18 cellular contexts compared by ENCODE assay signal in the genomic region with DNA sequence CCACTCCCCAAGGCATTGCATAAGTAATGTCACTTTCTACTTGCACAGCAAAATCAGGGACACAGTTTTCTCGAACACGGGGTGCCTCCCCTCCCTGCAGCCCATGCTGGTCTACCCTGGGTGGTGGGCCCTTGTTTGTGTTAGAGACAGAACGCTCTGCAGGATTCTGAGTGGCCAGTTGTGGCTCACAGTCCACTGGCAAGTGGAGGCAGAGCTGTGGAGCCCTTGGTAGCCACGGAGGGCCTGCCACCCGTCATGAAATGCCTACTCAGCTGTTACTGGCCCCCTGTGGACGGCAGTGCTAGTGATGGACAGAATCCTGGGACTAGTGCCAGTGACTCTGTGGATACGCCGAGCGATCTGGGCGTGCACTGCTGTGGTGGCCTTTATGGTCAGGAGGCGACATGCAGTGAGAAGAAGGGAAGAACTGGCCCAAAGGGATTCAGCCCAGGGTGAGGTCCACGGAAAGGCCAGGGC. TPM values are rescaled to one million over a fixed set of nuclear protein-coding genes. Genes with fewer than 3 reads are reported as not detected.
"Had no signal": no experiment of that assay in that cellular context is flagged by ENCODE, and none has a peak within 500 bp of the region (broad histone marks: within the 10 kb centered on the region; RNA-seq: fewer than 3 reads in every experiment).

No MANE protein-coding gene starts in this region.

- ATAC-seq: activated CD8-positive, alpha-beta T cell treated with anti-CD3 and anti-CD28 coated beads for 36 hours had no signal

- H2AFZ ChIP-seq: hepatocyte had no signal

- H3K4me3 Mint-ChIP-seq: activated CD8-positive, alpha-beta T cell treated with anti-CD3 and anti-CD28 coated beads for 36 hours; activated T-helper 1 cell treated with anti-CD3 and anti-CD28 coated beads, Interleukin-12 subunit alpha, Interleukin-12 subunit beta, Interleukin-2, Interleukin-4 antibody, amounts not matched to agents 30 ng/mL and 10 ng/mL and 1 ng/mL, durations not matched to agents 14 hours and 24 hours and 36 hours; brain; naive B cell had no signal

- H3K9me3 Mint-ChIP-seq: activated CD8-positive, alpha-beta T cell treated with anti-CD3 and anti-CD28 coated beads for 36 hours; activated T-helper 1 cell treated with anti-CD3 and anti-CD28 coated beads, Interleukin-12 subunit alpha, Interleukin-12 subunit beta, Interleukin-2, Interleukin-4 antibody, amounts not matched to agents 30 ng/mL and 10 ng/mL and 1 ng/mL, durations not matched to agents 14 hours and 24 hours and 36 hours; brain had no signal

- H3K4me3 ChIP-seq: hepatocyte, lower lobe of right lung, right atrium auricular region had no signal

- H3K27ac Mint-ChIP-seq: activated CD8-positive, alpha-beta T cell treated with anti-CD3 and anti-CD28 coated beads for 36 hours; activated T-helper 1 cell treated with anti-CD3 and anti-CD28 coated beads, Interleukin-12 subunit alpha, Interleukin-12 subunit beta, Interleukin-2, Interleukin-4 antibody, amounts not matched to agents 30 ng/mL and 10 ng/mL and 1 ng/mL, durations not matched to agents 14 hours and 24 hours and 36 hours had no signal

- H3K27me3 Mint-ChIP-seq: brain had no signal

- DNase-seq: activated CD8-positive, alpha-beta memory T cell treated with anti-CD3 and anti-CD28 coated beads, Interleukin-2, amount 50 U/mL, for 48 hours; activated CD8-positive, alpha-beta T cell treated with anti-CD3 and anti-CD28 coated beads for 36 hours; activated naive CD4-positive, alpha-beta T cell treated with Interleukin-2 at 50 U/mL for 16 hours; kidney; lower lobe of right lung; naive B cell; stimulated activated CD4-positive, alpha-beta T cell treated with anti-CD3 and anti-CD28 coated beads, Interleukin-1b, Interleukin-23, amount 100 ng/mL, for 48 hours; stimulated activated naive CD4-positive, alpha-beta T cell; T-helper 9 cell had no signal

- H3K9me3 ChIP-seq: lower lobe of right lung, right atrium auricular region had no signal

- H3K36me3 ChIP-seq: right atrium auricular region had no signal

- H3K27me3 ChIP-seq: hepatocyte, right atrium auricular region had no signal

- H3K27ac ChIP-seq: hepatocyte, lower lobe of right lung had no signal

- H3K4me2 ChIP-seq: hepatocyte had no signal

RNA-seq across cellular contexts. Expression of gene TXNDC2, which starts 54.0 kb away (rescaled TPM):
- total RNA-seq: activated CD8-positive, alpha-beta T cell treated with anti-CD3 and anti-CD28 coated beads for 36 hours; endothelial cell of umbilical vein; fibroblast of lung; frontal cortex; hepatocyte; right atrium auricular region; SK-MEL-5; urinary bladder had no signal
